In the genomic region with DNA sequence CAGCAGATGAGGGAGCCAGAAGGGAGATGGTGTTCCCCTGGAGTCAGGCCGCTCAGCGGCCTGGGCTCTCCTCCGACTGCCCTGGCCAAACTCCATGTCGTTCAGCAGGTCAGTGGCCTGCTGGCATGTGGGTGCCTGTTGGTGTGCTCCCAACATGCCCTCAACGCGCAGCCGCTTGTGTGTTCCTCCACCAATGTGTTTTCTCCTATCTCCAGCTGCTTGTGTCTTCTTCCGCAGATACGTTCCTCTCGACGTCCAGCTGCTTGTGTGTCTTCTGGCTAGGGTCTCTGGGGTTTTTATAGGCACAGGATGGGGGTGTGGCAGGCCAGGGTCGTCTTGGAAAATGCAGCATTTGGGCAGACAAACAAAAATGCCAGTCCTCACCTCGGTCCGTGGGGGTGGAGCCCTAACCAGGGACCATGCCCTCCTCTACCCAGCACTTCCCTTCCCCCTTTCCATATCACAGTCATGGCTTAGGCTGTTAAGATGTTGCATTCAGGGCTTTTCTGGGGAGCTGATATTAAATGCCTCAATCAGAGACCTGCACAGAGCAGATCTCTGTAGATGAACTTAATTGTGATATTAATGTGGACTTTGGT, we compare ENCODE assay signal across 28 cellular contexts.
"Had no signal": no experiment of that assay in that cellular context is flagged by ENCODE, and none has a peak within 500 bp of the region (broad histone marks: within the 10 kb centered on the region; RNA-seq: fewer than 3 reads in every experiment).

No MANE protein-coding gene starts in this region.

- DNase-seq: stimulated activated CD4-positive, alpha-beta T cell treated with anti-CD3 and anti-CD28 coated beads, Interleukin-2, amount 100 ng/mL, for 24 hours; stimulated activated CD4-positive, alpha-beta T cell treated with anti-CD3 and anti-CD28 coated beads, Interleukin-2, amount 100 ng/mL, for 48 hours; stimulated activated CD4-positive, alpha-beta T cell treated with anti-CD3 and anti-CD28 coated beads, Interleukin-4, amount 100 ng/mL, for 1 hour; stimulated activated CD4-positive, alpha-beta T cell treated with anti-CD3 and anti-CD28 coated beads, Interleukin-4, amount 100 ng/mL, for 24 hours; stimulated activated CD4-positive, alpha-beta T cell treated with anti-CD3 and anti-CD28 coated beads, Interleukin-4, amount 100 ng/mL, for 4 hours; stimulated activated CD8-positive, alpha-beta memory T cell treated with anti-CD3 and anti-CD28 coated beads, Interleukin-4, amount 100 ng/mL, for 48 hours; stimulated activated naive B cell treated with anti-CD40 and anti-IgM and Interleukin-4, amounts not matched to agents 10 μg/mL and 1 μg/mL and 100 μg/mL, for 72 hours; stimulated activated naive CD4-positive, alpha-beta T cell; stimulated activated naive CD4-positive, alpha-beta T cell treated with Interleukin-2 at 50 U/mL for 16 hours; stimulated activated naive CD8-positive, alpha-beta T cell treated with anti-CD3 and anti-CD28 coated beads, Interleukin-15, amount 100 ng/mL, for 72 hours; stimulated activated naive CD8-positive, alpha-beta T cell treated with anti-CD3 and anti-CD28 coated beads, Interleukin-15, Interleukin-2, amounts not matched to agents 100 U/mL and 50 U/mL, for 24 hours; stomach; substantia nigra; testis; thyroid gland; tibial artery; transverse colon; trophoblast cell; upper lobe of right lung; uterus had no signal

- H3K27me3 ChIP-seq: stomach, testis, thyroid gland, tibial artery, tibial nerve, transverse colon, upper lobe of left lung, upper lobe of right lung, uterus, vagina had no signal

- H3K36me3 ChIP-seq: stomach, thoracic aorta, thyroid gland, tibial artery, tibial nerve, transverse colon, upper lobe of left lung, upper lobe of right lung, uterus, vagina had no signal

- H3K4me3 Mint-ChIP-seq: stimulated activated effector memory CD8-positive, alpha-beta T cell treated with anti-CD3 and anti-CD28 coated beads, Interleukin-12 subunit alpha, Interleukin-12 subunit beta, amount 100 ng/mL, for 72 hours; stimulated activated naive B cell treated with anti-CD40 and anti-IgM and Interleukin-4, amounts not matched to agents 10 μg/mL and 1 μg/mL and 100 μg/mL, for 72 hours; stimulated activated naive CD8-positive, alpha-beta T cell treated with anti-CD3 and anti-CD28 coated beads, Interleukin-15, amount 100 ng/mL, for 72 hours; stimulated activated naive CD8-positive, alpha-beta T cell treated with anti-CD3 and anti-CD28 coated beads, Interleukin-15, Interleukin-2, amounts not matched to agents 100 ng/mL and 50 ng/mL, for 24 hours; type B pancreatic cell had no signal

- H3K27ac ChIP-seq: stomach, testis, thoracic aorta, thyroid gland, tibial artery, tibial nerve, transverse colon, upper lobe of left lung, upper lobe of right lung, uterus, vagina had no signal

- ATAC-seq: stimulated activated effector memory CD8-positive, alpha-beta T cell treated with anti-CD3 and anti-CD28 coated beads, Interleukin-12 subunit alpha, Interleukin-12 subunit beta, amount 100 ng/mL, for 72 hours; stimulated activated naive CD8-positive, alpha-beta T cell treated with anti-CD3 and anti-CD28 coated beads, Interleukin-15, amount 100 ng/mL, for 72 hours; stimulated activated naive CD8-positive, alpha-beta T cell treated with anti-CD3 and anti-CD28 coated beads, Interleukin-15, Interleukin-2, amounts not matched to agents 100 U/mL and 50 U/mL, for 24 hours; upper lobe of right lung had no signal

- FAIRE-seq: urothelium cell line had no signal

- H3K27ac Mint-ChIP-seq: stimulated activated effector memory CD8-positive, alpha-beta T cell treated with anti-CD3 and anti-CD28 coated beads, Interleukin-12 subunit alpha, Interleukin-12 subunit beta, amount 100 ng/mL, for 72 hours; stimulated activated naive B cell treated with anti-CD40 and anti-IgM and Interleukin-4, amounts not matched to agents 10 μg/mL and 1 μg/mL and 100 μg/mL, for 72 hours; stimulated activated naive CD8-positive, alpha-beta T cell treated with anti-CD3 and anti-CD28 coated beads, Interleukin-15, Interleukin-2, amounts not matched to agents 100 ng/mL and 50 ng/mL, for 24 hours; type B pancreatic cell had no signal

- H3K4me3 ChIP-seq: stomach, testis, thoracic aorta, thyroid gland, tibial artery, tibial nerve, transverse colon, upper lobe of left lung, upper lobe of right lung, uterus, vagina had no signal

- H3K27me3 Mint-ChIP-seq: type B pancreatic cell had no signal

- H3K9me3 ChIP-seq: stomach, testis, thoracic aorta, thyroid gland, tibial artery, tibial nerve, transverse colon, upper lobe of left lung, upper lobe of right lung, uterus, vagina had no signal

- H3K4me1 ChIP-seq: stomach, tibial artery, tibial nerve, transverse colon, upper lobe of left lung, upper lobe of right lung, uterus, vagina had no signal

- H3K4me1 Mint-ChIP-seq: stimulated activated effector memory CD8-positive, alpha-beta T cell treated with anti-CD3 and anti-CD28 coated beads, Interleukin-12 subunit alpha, Interleukin-12 subunit beta, amount 100 ng/mL, for 72 hours; stimulated activated naive B cell treated with anti-CD40 and anti-IgM and Interleukin-4, amounts not matched to agents 10 μg/mL and 1 μg/mL and 100 μg/mL, for 72 hours; stimulated activated naive CD8-positive, alpha-beta T cell treated with anti-CD3 and anti-CD28 coated beads, Interleukin-15, amount 100 ng/mL, for 72 hours had no signal

- H3K9me3 Mint-ChIP-seq: stimulated activated effector memory CD8-positive, alpha-beta T cell treated with anti-CD3 and anti-CD28 coated beads, Interleukin-12 subunit alpha, Interleukin-12 subunit beta, amount 100 ng/mL, for 72 hours; stimulated activated naive B cell treated with anti-CD40 and anti-IgM and Interleukin-4, amounts not matched to agents 10 μg/mL and 1 μg/mL and 100 μg/mL, for 72 hours; stimulated activated naive CD8-positive, alpha-beta T cell treated with anti-CD3 and anti-CD28 coated beads, Interleukin-15, amount 100 ng/mL, for 72 hours; stimulated activated naive CD8-positive, alpha-beta T cell treated with anti-CD3 and anti-CD28 coated beads, Interleukin-15, Interleukin-2, amounts not matched to agents 100 ng/mL and 50 ng/mL, for 24 hours; type B pancreatic cell had no signal

- H3K36me3 Mint-ChIP-seq: stimulated activated effector memory CD8-positive, alpha-beta T cell treated with anti-CD3 and anti-CD28 coated beads, Interleukin-12 subunit alpha, Interleukin-12 subunit beta, amount 100 ng/mL, for 72 hours; stimulated activated naive B cell treated with anti-CD40 and anti-IgM and Interleukin-4, amounts not matched to agents 10 μg/mL and 1 μg/mL and 100 μg/mL, for 72 hours; type B pancreatic cell had no signal
